ENCODE assay signal across 9 cellular contexts in the genomic region with DNA sequence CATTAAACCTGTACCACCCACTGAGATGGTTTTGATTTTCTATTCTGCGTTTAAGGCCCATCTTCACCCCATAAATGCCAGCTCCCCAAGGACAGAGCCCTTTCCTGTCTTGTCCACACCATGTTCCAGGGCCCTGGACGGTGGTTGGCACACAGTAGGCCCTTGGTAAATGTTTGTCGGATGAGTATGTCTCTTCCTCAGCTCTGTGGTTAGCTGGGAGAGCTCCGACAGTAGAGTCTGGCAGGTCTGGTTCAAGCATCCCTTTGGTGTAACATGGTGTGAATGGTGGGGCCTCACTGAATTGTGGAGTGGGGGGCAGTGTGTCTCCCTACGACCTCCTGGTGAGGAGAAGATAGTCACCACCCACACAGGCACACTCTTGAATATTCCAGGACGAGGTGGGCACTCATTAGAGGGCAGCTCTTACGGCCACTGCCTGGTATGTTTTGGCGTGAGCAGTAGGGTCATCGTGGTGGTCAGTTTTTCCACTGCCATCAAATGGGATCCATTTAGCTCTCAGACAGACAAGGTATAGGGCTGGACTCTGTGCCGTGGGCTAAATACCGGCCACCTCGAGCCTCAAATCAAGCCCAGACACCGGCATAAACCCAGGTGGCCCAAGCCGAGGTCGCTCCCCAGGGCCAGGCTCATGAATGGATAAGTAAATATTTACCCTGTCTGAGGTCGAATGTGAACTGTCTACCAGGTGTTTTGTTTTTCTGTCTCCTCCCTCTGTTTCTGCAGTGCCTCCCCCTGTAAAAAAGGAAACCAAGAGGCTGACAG.
DNase-seq lines count a peak whose midpoint lies in the region; ATAC-seq and TF ChIP-seq lines count a peak whose summit lies in the region.
"Had no signal": no experiment of that assay in that cellular context is flagged by ENCODE, and none has a peak within 500 bp of the region (broad histone marks: within the 10 kb centered on the region; RNA-seq: fewer than 3 reads in every experiment).

No MANE protein-coding gene starts in this region.

- peak; percentile 17 for DNase-seq in activated naive CD8-positive, alpha-beta T cell treated with anti-CD3 and anti-CD28 coated beads, Interleukin-2, amount 10 ng/mL, durations not matched to agents 7 days and 5 days
- no peak for DNase-seq in activated naive CD8-positive, alpha-beta T cell treated with anti-CD3 and anti-CD28 coated beads, Interleukin-2, amount 50 U/mL, for 24 hours
- no peak for DNase-seq in activated T-helper 2 cell treated with anti-CD3 and anti-CD28 coated beads, Interferon-gamma antibody, Interleukin-2, Interleukin-4, amounts not matched to agents 10 μg/mL and 5 μg/mL and 100 μg/mL, durations not matched to agents 14 hours and 24 hours and 36 hours (ENCODE audit: low spot score)
- DNase-seq in lower lobe of right lung: no peak
- DNase-seq in stimulated activated CD4-positive, alpha-beta T cell treated with anti-CD3 and anti-CD28 coated beads, Interleukin-4, amount 100 ng/mL, for 4 hours: no peak
- DNase-seq: DMS79 treated with DMSO at 0.1 percent for 48 hours had no signal

- H3K4me1 ChIP-seq in lower lobe of right lung (peaks cover 52% of the 10 kb centered on the region), urinary bladder (ENCODE audit: insufficient read depth) (peaks cover 2% of the 10 kb centered on the region)

- WGBS in urinary bladder: 63% methylated on average over 16 of the region's 16 CpGs

- peak overlapping the region; percentile 24 for H3K27ac Mint-ChIP-seq in activated naive CD8-positive, alpha-beta T cell treated with anti-CD3 and anti-CD28 coated beads, Interleukin-2, amount 10 ng/mL, durations not matched to agents 7 days and 5 days
- no peak overlapping the region for H3K27ac Mint-ChIP-seq in activated naive CD8-positive, alpha-beta T cell treated with anti-CD3 and anti-CD28 coated beads, Interleukin-2, amount 50 U/mL, for 24 hours
- peak overlapping the region; percentile 45 for H3K27ac Mint-ChIP-seq in activated T-helper 2 cell treated with anti-CD3 and anti-CD28 coated beads, Interferon-gamma antibody, Interleukin-2, Interleukin-4, amounts not matched to agents 10 μg/mL and 5 μg/mL and 100 μg/mL, durations not matched to agents 14 hours and 24 hours and 36 hours

- intact Hi-C loops in activated T-helper 2 cell treated with anti-CD3 and anti-CD28 coated beads, Interferon-gamma antibody, Interleukin-2, Interleukin-4, amounts not matched to agents 10 μg/mL and 5 μg/mL and 100 μg/mL, durations not matched to agents 14 hours and 24 hours and 36 hours (cut with micrococcal nuclease): no loop called here
- intact Hi-C loops in lower lobe of right lung (cut with DNase I): no loop called here

- peaks cover 5% of the 10 kb centered on the region for H3K36me3 Mint-ChIP-seq in activated naive CD8-positive, alpha-beta T cell treated with anti-CD3 and anti-CD28 coated beads, Interleukin-2, amount 10 ng/mL, durations not matched to agents 7 days and 5 days
- H3K36me3 Mint-ChIP-seq in activated naive CD8-positive, alpha-beta T cell treated with anti-CD3 and anti-CD28 coated beads, Interleukin-2, amount 50 U/mL, for 24 hours (ENCODE audit: low read depth): peaks cover 4% of the 10 kb centered on the region
- peaks cover 18% of the 10 kb centered on the region for H3K36me3 Mint-ChIP-seq in activated T-helper 2 cell treated with anti-CD3 and anti-CD28 coated beads, Interferon-gamma antibody, Interleukin-2, Interleukin-4, amounts not matched to agents 10 μg/mL and 5 μg/mL and 100 μg/mL, durations not matched to agents 14 hours and 24 hours and 36 hours (ENCODE audit: low read depth)

- POLR2A ChIA-PET in activated naive CD8-positive, alpha-beta T cell treated with anti-CD3 and anti-CD28 coated beads, Interleukin-2, amount 10 ng/mL, durations not matched to agents 7 days and 5 days (lab: Charles Lee): no interaction called here

- peaks cover 25% of the 10 kb centered on the region for H3K4me1 Mint-ChIP-seq in activated naive CD8-positive, alpha-beta T cell treated with anti-CD3 and anti-CD28 coated beads, Interleukin-2, amount 10 ng/mL, durations not matched to agents 7 days and 5 days
- peaks cover 71% of the 10 kb centered on the region for H3K4me1 Mint-ChIP-seq in activated naive CD8-positive, alpha-beta T cell treated with anti-CD3 and anti-CD28 coated beads, Interleukin-2, amount 50 U/mL, for 24 hours
- H3K4me1 Mint-ChIP-seq in activated T-helper 2 cell treated with anti-CD3 and anti-CD28 coated beads, Interferon-gamma antibody, Interleukin-2, Interleukin-4, amounts not matched to agents 10 μg/mL and 5 μg/mL and 100 μg/mL, durations not matched to agents 14 hours and 24 hours and 36 hours (ENCODE audit: low read depth): peaks cover 64% of the 10 kb centered on the region

- no peak overlapping the region for H3K4me3 ChIP-seq in lower lobe of right lung
- no peak overlapping the region for H3K4me3 ChIP-seq in urinary bladder (ENCODE audit: low read depth, low read length)

- no peaks in the 10 kb centered on the region for H3K9me3 Mint-ChIP-seq in activated naive CD8-positive, alpha-beta T cell treated with anti-CD3 and anti-CD28 coated beads, Interleukin-2, amount 10 ng/mL, durations not matched to agents 7 days and 5 days
- no peaks in the 10 kb centered on the region for H3K9me3 Mint-ChIP-seq in activated naive CD8-positive, alpha-beta T cell treated with anti-CD3 and anti-CD28 coated beads, Interleukin-2, amount 50 U/mL, for 24 hours
- H3K9me3 Mint-ChIP-seq in activated T-helper 2 cell treated with anti-CD3 and anti-CD28 coated beads, Interferon-gamma antibody, Interleukin-2, Interleukin-4, amounts not matched to agents 10 μg/mL and 5 μg/mL and 100 μg/mL, durations not matched to agents 14 hours and 24 hours and 36 hours: no peaks in the 10 kb centered on the region

- no peak overlapping the region for H3K4me3 Mint-ChIP-seq in activated naive CD8-positive, alpha-beta T cell treated with anti-CD3 and anti-CD28 coated beads, Interleukin-2, amount 10 ng/mL, durations not matched to agents 7 days and 5 days
- no peak overlapping the region for H3K4me3 Mint-ChIP-seq in activated naive CD8-positive, alpha-beta T cell treated with anti-CD3 and anti-CD28 coated beads, Interleukin-2, amount 50 U/mL, for 24 hours
- H3K4me3 Mint-ChIP-seq in activated T-helper 2 cell treated with anti-CD3 and anti-CD28 coated beads, Interferon-gamma antibody, Interleukin-2, Interleukin-4, amounts not matched to agents 10 μg/mL and 5 μg/mL and 100 μg/mL, durations not matched to agents 14 hours and 24 hours and 36 hours (ENCODE audit: low read depth): no peak overlapping the region

- no peaks in the 10 kb centered on the region for H3K27me3 ChIP-seq in lower lobe of right lung (ENCODE audit: low read depth)

- no peaks in the 10 kb centered on the region for H3K27me3 Mint-ChIP-seq in activated naive CD8-positive, alpha-beta T cell treated with anti-CD3 and anti-CD28 coated beads, Interleukin-2, amount 10 ng/mL, durations not matched to agents 7 days and 5 days
- H3K27me3 Mint-ChIP-seq in activated naive CD8-positive, alpha-beta T cell treated with anti-CD3 and anti-CD28 coated beads, Interleukin-2, amount 50 U/mL, for 24 hours: no peaks in the 10 kb centered on the region
- H3K27me3 Mint-ChIP-seq in activated T-helper 2 cell treated with anti-CD3 and anti-CD28 coated beads, Interferon-gamma antibody, Interleukin-2, Interleukin-4, amounts not matched to agents 10 μg/mL and 5 μg/mL and 100 μg/mL, durations not matched to agents 14 hours and 24 hours and 36 hours (ENCODE audit: low read depth): no peaks in the 10 kb centered on the region

- no peak for ATAC-seq in activated naive CD8-positive, alpha-beta T cell treated with anti-CD3 and anti-CD28 coated beads, Interleukin-2, amount 10 ng/mL, durations not matched to agents 7 days and 5 days (ENCODE audit: low read depth)
- ATAC-seq in activated naive CD8-positive, alpha-beta T cell treated with anti-CD3 and anti-CD28 coated beads, Interleukin-2, amount 50 U/mL, for 24 hours: no peak
- no peak for ATAC-seq in lower lobe of right lung
- no peak for ATAC-seq in HG03354 (IDR thresholded peaks at IDR 0.05; ENCODE audit: poor library complexity, severe bottlenecking, unreplicated experiment)
- ATAC-seq in HG03045 (IDR thresholded peaks at IDR 0.05; ENCODE audit: unreplicated experiment): no peak

- H3K36me3 ChIP-seq in lower lobe of right lung (no peaks in the 10 kb centered on the region), urinary bladder (ENCODE audit: insufficient read depth) (no peaks in the 10 kb centered on the region)

- TF ChIP-seq CTCF in lower lobe of right lung (IDR thresholded peaks at IDR 0.05): no peak

- no peaks in the 10 kb centered on the region for H3K9me3 ChIP-seq in lower lobe of right lung

- H3K27ac ChIP-seq in lower lobe of right lung: peak overlapping the region; percentile 68
- peak overlapping the region; percentile 57 for H3K27ac ChIP-seq in urinary bladder (ENCODE audit: low read depth)
